1 cellular context compared by ENCODE assay signal in the genomic region with DNA sequence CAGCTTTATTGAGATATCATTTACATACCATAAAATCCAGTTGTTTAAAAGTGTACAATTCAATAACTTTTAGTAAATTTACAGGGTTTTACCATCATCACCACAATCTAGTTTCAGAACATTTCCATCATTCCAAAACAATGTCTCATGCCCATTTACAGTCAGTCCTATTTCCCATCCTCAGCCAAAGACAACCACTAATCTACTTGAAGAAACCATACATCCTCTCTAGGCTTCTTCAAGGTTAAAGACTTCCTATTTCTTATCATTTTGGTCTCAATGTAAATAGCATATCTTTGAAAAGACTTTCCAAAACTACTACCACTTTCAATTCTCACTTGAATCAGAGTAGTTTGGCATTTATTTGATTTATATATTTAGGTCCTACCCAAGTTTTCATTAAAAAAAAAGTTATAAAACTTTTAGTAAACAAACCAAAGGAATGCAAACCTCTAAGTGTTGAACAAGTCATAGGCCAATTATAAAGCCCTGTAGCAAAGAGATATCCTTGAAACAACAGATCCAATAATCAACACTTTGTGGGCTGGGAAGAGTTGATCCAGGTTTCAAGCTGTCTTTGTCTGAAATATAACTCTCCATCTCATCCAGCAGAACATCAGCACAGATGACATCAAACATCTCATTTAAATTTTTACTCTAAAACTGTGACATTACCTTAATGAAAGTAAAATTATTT.
TF ChIP-seq lines count a peak whose summit lies in the region.

No MANE protein-coding gene starts in this region.

TF ChIP-seq in WTC11, 78 proteins besides CTCF, POLR2A, EP300 and RAD21 (continued from another document):
- TF ChIP-seq, protein P1, sequence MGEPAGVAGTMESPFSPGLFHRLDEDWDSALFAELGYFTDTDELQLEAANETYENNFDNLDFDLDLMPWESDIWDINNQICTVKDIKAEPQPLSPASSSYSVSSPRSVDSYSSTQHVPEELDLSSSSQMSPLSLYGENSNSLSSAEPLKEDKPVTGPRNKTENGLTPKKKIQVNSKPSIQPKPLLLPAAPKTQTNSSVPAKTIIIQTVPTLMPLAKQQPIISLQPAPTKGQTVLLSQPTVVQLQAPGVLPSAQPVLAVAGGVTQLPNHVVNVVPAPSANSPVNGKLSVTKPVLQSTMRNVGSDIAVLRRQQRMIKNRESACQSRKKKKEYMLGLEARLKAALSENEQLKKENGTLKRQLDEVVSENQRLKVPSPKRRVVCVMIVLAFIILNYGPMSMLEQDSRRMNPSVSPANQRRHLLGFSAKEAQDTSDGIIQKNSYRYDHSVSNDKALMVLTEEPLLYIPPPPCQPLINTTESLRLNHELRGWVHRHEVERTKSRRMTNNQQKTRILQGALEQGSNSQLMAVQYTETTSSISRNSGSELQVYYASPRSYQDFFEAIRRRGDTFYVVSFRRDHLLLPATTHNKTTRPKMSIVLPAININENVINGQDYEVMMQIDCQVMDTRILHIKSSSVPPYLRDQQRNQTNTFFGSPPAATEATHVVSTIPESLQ (CRISPR knock-in tag; IDR thresholded peaks at IDR 0.05) = no peak
- TF ChIP-seq NFE2L1 (CRISPR knock-in tag; IDR thresholded peaks at IDR 0.05) (no peak), ZNF232 (CRISPR knock-in tag; IDR thresholded peaks at IDR 0.05) (no peak), TEAD4 (CRISPR knock-in tag; IDR thresholded peaks at IDR 0.05) (no peak)
